ENCODE assay signal across 1 cellular context in the genomic region with DNA sequence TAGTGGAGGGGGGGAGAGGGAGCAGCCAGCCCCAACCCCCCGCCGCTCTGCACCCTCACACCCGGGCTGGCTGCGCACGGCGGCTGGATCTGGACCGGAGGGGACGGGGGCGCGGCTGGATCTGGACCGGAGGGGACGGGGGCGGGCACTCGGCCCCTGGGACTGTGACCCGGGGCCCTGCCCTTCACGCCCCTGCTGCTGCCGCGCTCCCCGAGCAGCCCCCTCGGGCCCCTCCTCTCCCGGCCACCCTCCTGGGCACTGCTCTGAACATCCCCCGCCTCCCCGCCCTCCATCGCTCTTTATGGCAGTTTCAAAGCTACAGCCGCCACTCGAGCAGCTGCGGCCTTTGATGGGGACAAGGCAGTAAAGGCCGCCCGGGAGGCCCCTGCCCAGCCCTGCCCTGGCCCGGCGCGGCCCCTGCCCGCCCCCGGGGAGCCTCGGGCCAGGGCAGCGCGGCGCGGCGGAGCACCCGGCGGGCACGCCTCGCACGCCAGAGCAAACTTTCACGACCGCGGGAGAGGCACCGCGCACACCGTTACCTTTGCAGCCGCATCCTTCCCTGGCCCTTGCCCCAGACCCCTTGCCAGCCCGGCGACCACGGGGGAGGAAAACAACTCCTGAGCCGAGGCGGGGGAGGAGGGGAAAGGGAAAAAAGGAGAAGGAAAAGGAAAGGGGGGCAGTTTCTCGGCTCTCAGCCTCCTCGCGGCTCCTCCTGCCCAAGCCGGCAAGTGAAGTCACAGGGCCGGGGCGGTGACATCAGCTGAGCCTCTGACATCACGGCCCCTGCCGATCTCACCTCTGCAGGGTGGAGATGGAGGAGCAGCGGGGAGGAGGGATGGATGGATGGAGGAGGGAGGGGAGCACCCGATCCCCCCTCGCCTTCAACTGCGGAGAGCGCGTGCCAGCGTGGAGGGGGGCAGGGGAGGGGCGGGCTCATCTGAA.
TF ChIP-seq lines count a peak whose summit lies in the region.

No MANE protein-coding gene starts in this region.

TF ChIP-seq in H1, 55 proteins besides CTCF, POLR2A, EP300 and RAD21:
- no peak for TF ChIP-seq RNF2 (IDR thresholded peaks at IDR 0.05; ENCODE audit: borderline replicate concordance, low read depth, low read length, missing control alignments, poor library complexity, severe bottlenecking)
- no peak for TF ChIP-seq SP1 (IDR thresholded peaks at IDR 0.05; ENCODE audit: low read depth, low read length)
- no peak for TF ChIP-seq SAP30 (IDR thresholded peaks at IDR 0.05; ENCODE audit: insufficient read depth, insufficient replicate concordance, low read length)
- TF ChIP-seq CBX5 (IDR thresholded peaks at IDR 0.05; ENCODE audit: low read depth, low read length) = no peak
- TF ChIP-seq CREB1 (IDR thresholded peaks at IDR 0.05) = peak; percentile 98
- TF ChIP-seq POU5F1 (IDR thresholded peaks at IDR 0.05; ENCODE audit: low read depth, low read length) = no peak
- TF ChIP-seq KDM1A (IDR thresholded peaks at IDR 0.05; ENCODE audit: borderline replicate concordance, low read length) = no peak
- no peak; the same call in 1 of the 2 replicates for TF ChIP-seq SUZ12 (IDR thresholded peaks at IDR 0.05; ENCODE audit: low read length)
- TF ChIP-seq RXRA (IDR thresholded peaks at IDR 0.05; ENCODE audit: insufficient read depth, low read depth, low read length) = no peak
- no peak for TF ChIP-seq GTF2F1 (IDR thresholded peaks at IDR 0.05; ENCODE audit: borderline replicate concordance, low read depth, low read length)
- TF ChIP-seq CTBP2 (IDR thresholded peaks at IDR 0.05; ENCODE audit: borderline replicate concordance, insufficient read depth, insufficient read length, low read length) = no peak
- TF ChIP-seq CBX8 (IDR thresholded peaks at IDR 0.05; ENCODE audit: borderline replicate concordance, low read depth, low read length) = no peak
- TF ChIP-seq KDM4A (IDR thresholded peaks at IDR 0.05; ENCODE audit: low read depth, low read length, severe bottlenecking) = peak; percentile 39
- TF ChIP-seq EZH2 (IDR thresholded peaks at IDR 0.05; ENCODE audit: low read depth, low read length, severe bottlenecking) = peak; percentile 27
- TF ChIP-seq E2F6 (IDR thresholded peaks at IDR 0.05) = 0 out of 2 replicates have a peak, but pooled peaks have one; percentile 23
- no peak for TF ChIP-seq BRCA1 (IDR thresholded peaks at IDR 0.05; ENCODE audit: low read depth, low read length)
- no peak for TF ChIP-seq SP4 (IDR thresholded peaks at IDR 0.05; ENCODE audit: low read length)
- no peak for TF ChIP-seq CEBPB (IDR thresholded peaks at IDR 0.05; ENCODE audit: low read depth, low read length)
